ENCODE assay signal across 31 cellular contexts in the genomic region with DNA sequence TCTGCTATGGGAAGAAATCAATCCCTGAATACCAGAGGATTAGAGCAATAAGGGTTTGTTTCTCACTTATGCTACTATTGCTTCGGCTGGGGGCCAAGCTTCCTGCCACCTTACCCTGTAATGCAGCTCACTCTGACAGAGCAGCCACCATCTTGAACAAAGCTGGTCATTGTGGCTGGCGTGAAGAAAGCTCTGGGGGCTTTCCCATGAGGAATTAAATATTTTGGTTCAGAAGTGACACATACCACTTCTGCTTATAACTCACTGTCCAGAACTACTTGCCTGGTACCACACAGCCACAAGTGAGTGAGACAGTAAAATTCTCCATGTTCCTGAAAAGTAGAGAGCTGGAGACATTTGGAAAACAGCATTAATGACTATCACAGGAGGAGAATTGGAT.
"Had no signal": no experiment of that assay in that cellular context is flagged by ENCODE, and none has a peak within 500 bp of the region (broad histone marks: within the 10 kb centered on the region; RNA-seq: fewer than 3 reads in every experiment).

No MANE protein-coding gene starts in this region.

- ATAC-seq: left colon; left lung; lower lobe of right lung; mucosa of descending colon; naive thymus-derived CD8-positive, alpha-beta T cell; pancreas; right cardiac atrium; upper lobe of right lung had no signal

- H3K9me3 ChIP-seq: left lung, lower lobe of right lung, mucosa of descending colon, pancreas, prostate gland, sigmoid colon, spleen, suprapubic skin, thoracic aorta, tibial artery, upper lobe of right lung, uterus had no signal

- H3K4me3 Mint-ChIP-seq: naive thymus-derived CD8-positive, alpha-beta T cell; nephron; neural crest cell; stimulated activated naive CD8-positive, alpha-beta T cell treated with anti-CD3 and anti-CD28 coated beads, Interleukin-15, Interleukin-2, amounts not matched to agents 100 ng/mL and 50 ng/mL, for 24 hours had no signal

- H3K36me3 Mint-ChIP-seq: naive thymus-derived CD8-positive, alpha-beta T cell had no signal

- H3K36me3 ChIP-seq: left lung, lower lobe of right lung, pancreas, prostate gland, sigmoid colon, spleen, suprapubic skin, thoracic aorta, tibial artery, upper lobe of right lung, uterus had no signal

- H3K27ac ChIP-seq: left lung, lower lobe of right lung, pancreas, prostate gland, sigmoid colon, spleen, suprapubic skin, thoracic aorta, tibial artery, upper lobe of right lung, uterus had no signal

- H3K4me1 Mint-ChIP-seq: nephron, neural crest cell had no signal

- H3K27ac Mint-ChIP-seq: naive thymus-derived CD8-positive, alpha-beta T cell; nephron; stimulated activated naive CD8-positive, alpha-beta T cell treated with anti-CD3 and anti-CD28 coated beads, Interleukin-15, Interleukin-2, amounts not matched to agents 100 ng/mL and 50 ng/mL, for 24 hours had no signal

- H3K27me3 ChIP-seq: pancreas, sigmoid colon, tibial artery, uterus had no signal

- H3K4me1 ChIP-seq: left lung, lower lobe of right lung, pancreas, prostate gland, sigmoid colon, suprapubic skin, tibial artery, upper lobe of right lung, uterus had no signal

- H3K9me3 Mint-ChIP-seq: nephron; neural crest cell; stimulated activated naive CD8-positive, alpha-beta T cell treated with anti-CD3 and anti-CD28 coated beads, Interleukin-15, Interleukin-2, amounts not matched to agents 100 ng/mL and 50 ng/mL, for 24 hours had no signal

- FAIRE-seq: keratinocyte, pancreas, small intestine had no signal

- DNase-seq: head of caudate nucleus; hippocampal formation; kidney glomerular epithelial cell; left colon; left lung; lower lobe of right lung; mammary epithelial cell; mesendoderm; midbrain; mucosa of descending colon; naive thymus-derived CD8-positive, alpha-beta T cell; nucleus accumbens; pancreas; posterior cingulate gyrus; right cardiac atrium; sigmoid colon; small intestine; spleen; stimulated activated CD4-positive, alpha-beta T cell treated with anti-CD3 and anti-CD28 coated beads, Interleukin-4, amount 100 ng/mL, for 24 hours; stimulated activated naive CD4-positive, alpha-beta T cell; tibial artery; trophoblast cell; upper lobe of right lung; uterus had no signal

- H3K4me3 ChIP-seq: left lung, lower lobe of right lung, mucosa of descending colon, pancreas, prostate gland, sigmoid colon, spleen, suprapubic skin, thoracic aorta, tibial artery, upper lobe of right lung, uterus had no signal
